ENCODE assay signal across 25 cellular contexts in genomic region chr12:65662590-65662989, GRCh38.
"Had no signal": no experiment of that assay in that cellular context is flagged by ENCODE, and none has a peak within 500 bp of the region (broad histone marks: within the 10 kb centered on the region; RNA-seq: fewer than 3 reads in every experiment).

No MANE protein-coding gene starts in this region.

- H3K36me3 Mint-ChIP-seq: memory B cell, neural progenitor cell had no signal

- H3K36me3 ChIP-seq: esophagus muscularis mucosa, gastroesophageal sphincter, left ventricle myocardium inferior, lower lobe of right lung, neural progenitor cell, pancreas, stomach, thoracic aorta, transverse colon had no signal

- H3K79me2 ChIP-seq: hepatocyte had no signal

- DNase-seq: effector memory CD4-positive, alpha-beta T cell; glutamatergic neuron; kidney; left cardiac atrium; left ventricle myocardium inferior; lower lobe of right lung; midbrain; nucleus accumbens; pancreas; right cardiac atrium; small intestine; stimulated activated CD4-positive, alpha-beta T cell treated with anti-CD3 and anti-CD28 coated beads, Interleukin-12 subunit alpha, Interleukin-12 subunit beta, amount 100 ng/mL, for 4 hours; stimulated activated naive CD4-positive, alpha-beta T cell; stomach; substantia nigra; transverse colon had no signal

- H3K9me3 ChIP-seq: esophagus muscularis mucosa, gastroesophageal sphincter, left ventricle myocardium inferior, lower lobe of right lung, pancreas, stomach, thoracic aorta, transverse colon had no signal

- ATAC-seq: gastroesophageal sphincter; left cardiac atrium; lower lobe of right lung; natural killer cell treated with Interleukin-12 subunit alpha and Interleukin-12 subunit beta and Interleukin-15 and Interleukin-18, amount 100 ng/mL, for 72 hours; right cardiac atrium had no signal

- H2AFZ ChIP-seq: hepatocyte, neural progenitor cell had no signal

- H3K27ac ChIP-seq: esophagus muscularis mucosa, gastroesophageal sphincter, hepatocyte, left ventricle myocardium inferior, lower lobe of right lung, neural progenitor cell, pancreas, stomach, thoracic aorta, transverse colon had no signal

- H3K9ac ChIP-seq: neural progenitor cell had no signal

- H3K27me3 ChIP-seq: esophagus muscularis mucosa, gastroesophageal sphincter, hepatocyte, neural progenitor cell, pancreas, stomach had no signal

- FAIRE-seq: endometrium, kidney, pancreas, small intestine had no signal

- H3K27ac Mint-ChIP-seq: memory B cell; natural killer cell treated with Interleukin-12 subunit alpha and Interleukin-12 subunit beta and Interleukin-15 and Interleukin-18, amount 100 ng/mL, for 72 hours; neural progenitor cell; progenitor cell of endocrine pancreas had no signal

- H3K4me3 Mint-ChIP-seq: memory B cell; natural killer cell treated with Interleukin-12 subunit alpha and Interleukin-12 subunit beta and Interleukin-15 and Interleukin-18, amount 100 ng/mL, for 72 hours; neural progenitor cell had no signal

- H3K4me2 ChIP-seq: hepatocyte, neural progenitor cell had no signal

- H3K4me3 ChIP-seq: esophagus muscularis mucosa, gastroesophageal sphincter, hepatocyte, left ventricle myocardium inferior, lower lobe of right lung, neural progenitor cell, pancreas, stomach, thoracic aorta, transverse colon had no signal

- H3K4me1 Mint-ChIP-seq: memory B cell had no signal

- H3K4me1 ChIP-seq: esophagus muscularis mucosa, gastroesophageal sphincter, left ventricle myocardium inferior, lower lobe of right lung, pancreas, stomach, transverse colon had no signal
